Comparison of ENCODE assay signal across 9 cellular contexts in genomic region chr17:6755281-6755680, GRCh38. TPM values are rescaled to one million over a fixed set of nuclear protein-coding genes. Genes with fewer than 3 reads are reported as not detected.
DNase-seq lines count a peak whose midpoint lies in the region; ATAC-seq and TF ChIP-seq lines count a peak whose summit lies in the region.
"Had no signal": no experiment of that assay in that cellular context is flagged by ENCODE, and none has a peak within 500 bp of the region (broad histone marks: within the 10 kb centered on the region; RNA-seq: fewer than 3 reads in every experiment).

No MANE protein-coding gene starts in this region.

- peaks cover 31% of the 10 kb centered on the region for H3K36me3 Mint-ChIP-seq in activated T-helper 2 cell treated with anti-CD3 and anti-CD28 coated beads, Interferon-gamma antibody, Interleukin-2, Interleukin-4, amounts not matched to agents 10 μg/mL and 5 μg/mL and 100 μg/mL, durations not matched to agents 14 hours and 24 hours and 36 hours (ENCODE audit: low read depth)
- H3K36me3 Mint-ChIP-seq in stimulated activated naive B cell treated with anti-CD40 and anti-IgM and Interleukin-4, amounts not matched to agents 10 μg/mL and 1 μg/mL and 100 μg/mL, for 72 hours, result peaks cover 8 to 21% of the 10 kb centered on the region in 2 donors
- H3K36me3 Mint-ChIP-seq: brain had no signal

- intact Hi-C loops in activated T-helper 2 cell treated with anti-CD3 and anti-CD28 coated beads, Interferon-gamma antibody, Interleukin-2, Interleukin-4, amounts not matched to agents 10 μg/mL and 5 μg/mL and 100 μg/mL, durations not matched to agents 14 hours and 24 hours and 36 hours (cut with micrococcal nuclease), result loop anchor here (10.0 kb wide), 2 partner anchors 90 to 100 kb away; partner anchors contain the start of genes C17orf100 and MED31

- peak overlapping the region; percentile 84 for H3K27ac Mint-ChIP-seq in activated T-helper 2 cell treated with anti-CD3 and anti-CD28 coated beads, Interferon-gamma antibody, Interleukin-2, Interleukin-4, amounts not matched to agents 10 μg/mL and 5 μg/mL and 100 μg/mL, durations not matched to agents 14 hours and 24 hours and 36 hours
- H3K27ac Mint-ChIP-seq in stimulated activated naive B cell treated with anti-CD40 and anti-IgM and Interleukin-4, amounts not matched to agents 10 μg/mL and 1 μg/mL and 100 μg/mL, for 72 hours, result peak overlapping the region; percentile 93

- no peaks in the 10 kb centered on the region for H3K9me3 Mint-ChIP-seq in activated T-helper 2 cell treated with anti-CD3 and anti-CD28 coated beads, Interferon-gamma antibody, Interleukin-2, Interleukin-4, amounts not matched to agents 10 μg/mL and 5 μg/mL and 100 μg/mL, durations not matched to agents 14 hours and 24 hours and 36 hours
- no peaks in the 10 kb centered on the region for H3K9me3 Mint-ChIP-seq in stimulated activated naive B cell treated with anti-CD40 and anti-IgM and Interleukin-4, amounts not matched to agents 10 μg/mL and 1 μg/mL and 100 μg/mL, for 72 hours

- peaks cover 45% of the 10 kb centered on the region for H3K4me1 Mint-ChIP-seq in activated T-helper 2 cell treated with anti-CD3 and anti-CD28 coated beads, Interferon-gamma antibody, Interleukin-2, Interleukin-4, amounts not matched to agents 10 μg/mL and 5 μg/mL and 100 μg/mL, durations not matched to agents 14 hours and 24 hours and 36 hours (ENCODE audit: low read depth)
- peaks cover 32 to 47% of the 10 kb centered on the region in 2 donors for H3K4me1 Mint-ChIP-seq in stimulated activated naive B cell treated with anti-CD40 and anti-IgM and Interleukin-4, amounts not matched to agents 10 μg/mL and 1 μg/mL and 100 μg/mL, for 72 hours

- ATAC-seq in stimulated activated naive B cell treated with anti-CD40 and anti-IgM and Interleukin-4, amounts not matched to agents 10 μg/mL and 1 μg/mL and 100 μg/mL, for 72 hours (replicated peaks), result no peak
- no peak for ATAC-seq in HG03460 (IDR thresholded peaks at IDR 0.05; ENCODE audit: unreplicated experiment)

- peak overlapping the region; percentile 90 for H3K4me3 Mint-ChIP-seq in activated T-helper 2 cell treated with anti-CD3 and anti-CD28 coated beads, Interferon-gamma antibody, Interleukin-2, Interleukin-4, amounts not matched to agents 10 μg/mL and 5 μg/mL and 100 μg/mL, durations not matched to agents 14 hours and 24 hours and 36 hours (ENCODE audit: low read depth)
- H3K4me3 Mint-ChIP-seq in stimulated activated naive B cell treated with anti-CD40 and anti-IgM and Interleukin-4, amounts not matched to agents 10 μg/mL and 1 μg/mL and 100 μg/mL, for 72 hours, result peak overlapping the region; percentile 91 to 92

- H3K4me3 ChIP-seq in GM12865 (ENCODE audit: low read depth, low read length), result peak overlapping the region; percentile 78

- TF ChIP-seq CTCF in GM12865 (IDR thresholded peaks at IDR 0.05; ENCODE audit: insufficient read depth, low read depth, low read length, missing control alignments), result no peak

- peaks cover 2% of the 10 kb centered on the region for H3K27me3 Mint-ChIP-seq in activated T-helper 2 cell treated with anti-CD3 and anti-CD28 coated beads, Interferon-gamma antibody, Interleukin-2, Interleukin-4, amounts not matched to agents 10 μg/mL and 5 μg/mL and 100 μg/mL, durations not matched to agents 14 hours and 24 hours and 36 hours (ENCODE audit: low read depth)
- no peaks in the 10 kb centered on the region for H3K27me3 Mint-ChIP-seq in stimulated activated naive B cell treated with anti-CD40 and anti-IgM and Interleukin-4, amounts not matched to agents 10 μg/mL and 1 μg/mL and 100 μg/mL, for 72 hours

- no peak for DNase-seq in GM12865 (ENCODE audit: low read depth)
- DNase-seq in activated T-helper 2 cell treated with anti-CD3 and anti-CD28 coated beads, Interferon-gamma antibody, Interleukin-2, Interleukin-4, amounts not matched to agents 10 μg/mL and 5 μg/mL and 100 μg/mL, durations not matched to agents 14 hours and 24 hours and 36 hours (ENCODE audit: low spot score), result no peak
- peak; percentile 21 for DNase-seq in hepatic stellate cell (ENCODE audit: low spot score)
- no peak for DNase-seq in stimulated activated naive B cell treated with anti-CD40 and anti-IgM and Interleukin-4, amounts not matched to agents 10 μg/mL and 1 μg/mL and 100 μg/mL, for 72 hours
- DNase-seq in COLO829 (ENCODE audit: low spot score), result no peak
- no peak for DNase-seq in NCI-H2029 treated with DMSO at 0.1 percent for 48 hours (lab: John Stamatoyannopoulos, UW)
- no peak for DNase-seq in NCI-H1105 (lab: John Stamatoyannopoulos, UW)

RNA-seq across cellular contexts. Expression of gene XAF1, which starts 0.6 kb away (rescaled TPM):
- total RNA-seq in activated T-helper 2 cell treated with anti-CD3 and anti-CD28 coated beads, Interferon-gamma antibody, Interleukin-2, Interleukin-4, amounts not matched to agents 10 μg/mL and 5 μg/mL and 100 μg/mL, durations not matched to agents 14 hours and 24 hours and 36 hours, result 18.1 and 18.6 TPM in 2 replicates

RNA-seq across cellular contexts. Expression of gene FBXO39, which starts 20.7 kb away (rescaled TPM):
- total RNA-seq in activated T-helper 2 cell treated with anti-CD3 and anti-CD28 coated beads, Interferon-gamma antibody, Interleukin-2, Interleukin-4, amounts not matched to agents 10 μg/mL and 5 μg/mL and 100 μg/mL, durations not matched to agents 14 hours and 24 hours and 36 hours, result 0.11 TPM in 1 of 2 replicates, not detected in the other

RNA-seq across cellular contexts. Expression of gene SLC13A5, which starts 42.1 kb away (rescaled TPM):
- not detected in 2 replicates for total RNA-seq in activated T-helper 2 cell treated with anti-CD3 and anti-CD28 coated beads, Interferon-gamma antibody, Interleukin-2, Interleukin-4, amounts not matched to agents 10 μg/mL and 5 μg/mL and 100 μg/mL, durations not matched to agents 14 hours and 24 hours and 36 hours
